Comparison of ENCODE assay signal across 17 cellular contexts in the genomic region with DNA sequence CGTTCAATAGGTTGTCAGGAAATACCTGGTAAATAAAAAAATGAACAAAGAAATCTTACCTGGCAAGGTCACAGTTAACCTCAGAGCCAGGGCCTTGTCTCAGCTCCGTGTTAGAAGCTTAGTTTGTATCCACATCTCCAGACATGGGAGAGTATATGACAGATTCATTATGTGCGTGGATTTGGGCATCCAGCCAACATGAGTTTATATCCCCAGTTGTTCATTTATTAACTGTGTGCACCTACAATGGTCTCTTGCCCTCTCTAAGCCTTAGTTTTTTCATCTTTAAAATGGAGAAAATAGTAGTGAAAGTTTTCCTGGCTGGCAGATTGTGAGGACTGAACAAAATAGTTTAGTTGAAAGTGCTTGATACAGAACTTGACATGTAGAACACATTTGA.
DNase-seq lines count a peak whose midpoint lies in the region; ATAC-seq lines count a peak whose summit lies in the region.
"Had no signal": no experiment of that assay in that cellular context is flagged by ENCODE, and none has a peak within 500 bp of the region (broad histone marks: within the 10 kb centered on the region; RNA-seq: fewer than 3 reads in every experiment).

No MANE protein-coding gene starts in this region.

- intact Hi-C loops in left colon (cut with DNase I, micrococcal nuclease): no loop called here
- intact Hi-C loops in activated CD4-positive, alpha-beta T cell treated with anti-CD3 and anti-CD28 coated beads for 36 hours (cut with DNase I, micrococcal nuclease): no loop called here

- H3K36me3 Mint-ChIP-seq in activated CD4-positive, alpha-beta T cell treated with anti-CD3 and anti-CD28 coated beads for 36 hours (ENCODE audit: low read depth): no peaks in the 10 kb centered on the region
- H3K36me3 Mint-ChIP-seq: CD8-positive, alpha-beta memory T cell had no signal

- POLR2A ChIA-PET in activated CD4-positive, alpha-beta T cell treated with anti-CD3 and anti-CD28 coated beads for 36 hours (lab: Charles Lee): no interaction called here

- no peaks in the 10 kb centered on the region for H3K4me1 Mint-ChIP-seq in activated CD4-positive, alpha-beta T cell treated with anti-CD3 and anti-CD28 coated beads for 36 hours
- H3K4me1 Mint-ChIP-seq: CD8-positive, alpha-beta memory T cell had no signal

- DNase-seq in NCI-H1417 (lab: John Stamatoyannopoulos, UW) (peak in 2 of 3 experiments; percentile 4 to 16), NCI-H1417 treated with DMSO at 0.1 percent for 48 hours (lab: John Stamatoyannopoulos, UW) (no peak), COLO668 (lab: John Stamatoyannopoulos, UW; ENCODE audit: unreplicated experiment) (peak; percentile 27), SHP77 (lab: John Stamatoyannopoulos, UW) (peak; percentile 17 to 23), left colon (peak in 1 of 2 donors; percentile 20), HPDE6-E6E7 (ENCODE audit: extremely low spot score) (no peak)
- no peak for DNase-seq in activated CD4-positive, alpha-beta T cell treated with anti-CD3 and anti-CD28 coated beads for 36 hours
- DNase-seq: CD8-positive, alpha-beta memory T cell; DMS79 treated with DMSO at 0.1 percent for 48 hours; Kasumi-1; MG63; NCI-H146; NCI-H2081; NCI-H748 treated with DMSO at 0.1 percent for 48 hours; RPMI8226; SIG-M5; T-helper 1 cell had no signal

- H3K4me3 Mint-ChIP-seq in activated CD4-positive, alpha-beta T cell treated with anti-CD3 and anti-CD28 coated beads for 36 hours: no peak overlapping the region
- H3K4me3 Mint-ChIP-seq: CD8-positive, alpha-beta memory T cell had no signal

- H3K27ac Mint-ChIP-seq in activated CD4-positive, alpha-beta T cell treated with anti-CD3 and anti-CD28 coated beads for 36 hours: no peak overlapping the region
- H3K27ac Mint-ChIP-seq: CD8-positive, alpha-beta memory T cell had no signal

- peak; percentile 61 for ATAC-seq in left colon
- ATAC-seq in activated CD4-positive, alpha-beta T cell treated with anti-CD3 and anti-CD28 coated beads for 36 hours: no peak

- H3K9me3 Mint-ChIP-seq in activated CD4-positive, alpha-beta T cell treated with anti-CD3 and anti-CD28 coated beads for 36 hours (ENCODE audit: low read depth): no peaks in the 10 kb centered on the region

- no peaks in the 10 kb centered on the region for H3K27me3 Mint-ChIP-seq in activated CD4-positive, alpha-beta T cell treated with anti-CD3 and anti-CD28 coated beads for 36 hours
- H3K27me3 Mint-ChIP-seq: CD8-positive, alpha-beta memory T cell had no signal

- CTCF ChIA-PET in activated CD4-positive, alpha-beta T cell treated with anti-CD3 and anti-CD28 coated beads for 36 hours (lab: Charles Lee): no interaction called here

Comparison
In these comparisons a context has a peak if more than half of its experiments do, and no peak if none do; other contexts are left out.
1. DNase-seq: peak in NCI-H1417 (2 of 3), COLO668 (single experiment) and SHP77 (2 of 2); none in NCI-H1417 treated with DMSO at 0.1 percent for 48 hours (single experiment), HPDE6-E6E7 (single experiment) and activated CD4-positive, alpha-beta T cell treated with anti-CD3 and anti-CD28 coated beads for 36 hours (single experiment).